Comparison of ENCODE assay signal across 8 cellular contexts in genomic region chr15:90664650-90665287, GRCh38. TPM values are rescaled to one million over a fixed set of nuclear protein-coding genes. Genes with fewer than 3 reads are reported as not detected.
DNase-seq lines count a peak whose midpoint lies in the region; ATAC-seq, FAIRE-seq and TF ChIP-seq lines count a peak whose summit lies in the region.

No MANE protein-coding gene starts in this region.

- H3K27ac Mint-ChIP-seq in WTC11 = no peak overlapping the region

- no peak for FAIRE-seq in HTR-8/SVneo (lab: Jason Lieb, UNC)

- DNase-seq in GM12864 (ENCODE audit: low read depth) (no peak), WTC11 (ENCODE audit: low spot score) (no peak), germinal center (ENCODE audit: low spot score) (peak; percentile 31), retina (peak; percentile 88), putamen (ENCODE audit: low spot score) (no peak), GF-D8 (lab: John Stamatoyannopoulos, UW) (no peak), HTR-8/SVneo (ENCODE audit: insufficient read length, low spot score) (no peak)

- no peaks in the 10 kb centered on the region for H3K9me3 Mint-ChIP-seq in WTC11

- H3K4me3 Mint-ChIP-seq in WTC11 = peak overlapping the region; percentile 57

- peaks cover 7% of the 10 kb centered on the region for H3K27me3 Mint-ChIP-seq in WTC11 (ENCODE audit: low read depth)

- no peaks in the 10 kb centered on the region for H3K36me3 Mint-ChIP-seq in WTC11

- peak; percentile 8 for ATAC-seq in HG02943 (IDR thresholded peaks at IDR 0.05; ENCODE audit: low read depth, unreplicated experiment)
- ATAC-seq in WTC11 = peak; percentile 60

- CTCF ChIA-PET in WTC11 (lab: Charles Lee) = interaction anchor here (0.5 to 2.3 kb wide), 7 partner anchors 16 to 293 kb away, joined by 3 to 18 read pairs (median 4); partner anchors contain the start of gene IQGAP1

- POLR2A ChIA-PET in WTC11 (lab: Charles Lee) = interaction anchor here (1.2 kb wide), 1 partner anchor 27 kb away, joined by 3 read pairs; no protein-coding TSS in a partner anchor

- peaks cover 7% of the 10 kb centered on the region for H3K4me1 Mint-ChIP-seq in WTC11

- H3K4me3 ChIP-seq in GM12864 (ENCODE audit: low read depth, low read length) = peak overlapping the region; percentile 73

- no peak for TF ChIP-seq CTCF in GM12864 (IDR thresholded peaks at IDR 0.05; ENCODE audit: low read depth, low read length, missing control alignments)
- TF ChIP-seq CTCF in WTC11 (IDR thresholded peaks at IDR 0.05) = no peak

TF ChIP-seq in WTC11, 78 proteins besides CTCF, POLR2A, EP300 and RAD21:
- TF ChIP-seq ZNF121 (CRISPR knock-in tag; IDR thresholded peaks at IDR 0.05) = peak; percentile 16; the same call in 1 of the 2 replicates
- TF ChIP-seq, protein P1, sequence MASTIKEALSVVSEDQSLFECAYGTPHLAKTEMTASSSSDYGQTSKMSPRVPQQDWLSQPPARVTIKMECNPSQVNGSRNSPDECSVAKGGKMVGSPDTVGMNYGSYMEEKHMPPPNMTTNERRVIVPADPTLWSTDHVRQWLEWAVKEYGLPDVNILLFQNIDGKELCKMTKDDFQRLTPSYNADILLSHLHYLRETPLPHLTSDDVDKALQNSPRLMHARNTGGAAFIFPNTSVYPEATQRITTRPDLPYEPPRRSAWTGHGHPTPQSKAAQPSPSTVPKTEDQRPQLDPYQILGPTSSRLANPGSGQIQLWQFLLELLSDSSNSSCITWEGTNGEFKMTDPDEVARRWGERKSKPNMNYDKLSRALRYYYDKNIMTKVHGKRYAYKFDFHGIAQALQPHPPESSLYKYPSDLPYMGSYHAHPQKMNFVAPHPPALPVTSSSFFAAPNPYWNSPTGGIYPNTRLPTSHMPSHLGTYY (CRISPR knock-in tag; IDR thresholded peaks at IDR 0.05) = no peak

RNA-seq across cellular contexts. Expression of gene BLM, which starts 52.4 kb away (rescaled TPM):
- total RNA-seq in WTC11 (2021) = 29.9 to 40.5 TPM (median 34.8 TPM) in 3 replicates

Comparison
In these comparisons a context has a peak if more than half of its experiments do, and no peak if none do; other contexts are left out.
1. DNase-seq: peak in germinal center (single experiment) and retina (single experiment); none in GM12864 (single experiment), WTC11 (single experiment), putamen (single experiment), GF-D8 (single experiment) and HTR-8/SVneo (single experiment).